In the genomic region with DNA sequence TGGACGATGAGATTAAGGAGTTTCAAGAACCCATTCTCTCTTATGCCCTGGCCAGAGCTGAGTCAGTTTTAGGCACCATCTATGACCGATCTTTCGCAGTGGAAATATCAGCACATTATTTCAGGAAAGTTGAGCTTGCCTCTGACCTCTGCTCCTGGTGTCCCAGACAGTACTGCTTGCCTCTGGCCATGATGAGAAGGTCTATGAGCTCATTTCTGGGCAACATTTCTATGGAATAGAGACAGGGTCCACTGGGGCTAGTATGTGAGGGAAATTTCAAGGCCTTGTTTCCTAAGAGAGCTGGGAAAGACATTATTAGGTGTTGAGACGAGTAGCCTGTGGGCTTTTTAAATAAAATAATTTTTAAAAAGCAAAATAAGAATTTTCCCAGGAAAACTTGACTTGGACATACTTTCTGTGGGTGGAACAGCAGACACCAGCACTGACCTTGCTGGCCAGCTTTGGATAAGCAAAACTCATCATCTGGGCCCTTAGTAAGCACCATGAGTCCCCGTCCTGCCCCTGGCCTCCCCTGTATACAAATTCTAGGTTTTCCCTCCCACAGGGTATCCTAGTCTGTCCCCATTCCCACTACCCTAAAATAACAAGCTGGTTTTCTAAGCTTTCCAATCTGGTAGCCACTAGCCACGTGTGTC, we compare ENCODE assay signal across 16 cellular contexts. TPM values are rescaled to one million over a fixed set of nuclear protein-coding genes. Genes with fewer than 3 reads are reported as not detected.
A peak's percentile ranks its signal among the peaks of the same experiment; 100 is the strongest.
DNase-seq lines count a peak whose midpoint lies in the region; ATAC-seq and TF ChIP-seq lines count a peak whose summit lies in the region.
"Had no signal": no experiment of that assay in that cellular context is flagged by ENCODE, and none has a peak within 500 bp of the region (broad histone marks: within the 10 kb centered on the region; RNA-seq: fewer than 3 reads in every experiment).

No MANE protein-coding gene starts in this region.

- H3K4me3 ChIP-seq in heart right ventricle: no peak overlapping the region
- H3K4me3 ChIP-seq in right cardiac atrium (ENCODE audit: low read length): no peak overlapping the region
- H3K4me3 ChIP-seq in subcutaneous abdominal adipose tissue (ENCODE audit: low read depth in 1 of 5, low read length in 5 of 5): no peak overlapping the region
- H3K4me3 ChIP-seq: BLaER1 treated with 17β-estradiol and CSF1 and Interleukin-3, amounts not matched to agents 10 nM and 100 nM; GM12878 had no signal

- H3K4me1 ChIP-seq in heart right ventricle: peaks cover 0 to 7% (median 0%) of the 10 kb centered on the region in 9 donors
- no peaks in the 10 kb centered on the region for H3K4me1 ChIP-seq in right cardiac atrium (ENCODE audit: control insufficient read depth, insufficient read depth, low read length)
- H3K4me1 ChIP-seq in subcutaneous abdominal adipose tissue (ENCODE audit: control insufficient read depth in 5 of 5, insufficient read depth in 5 of 5, low read length in 5 of 5): peaks cover 0 to 12% (median 7%) of the 10 kb centered on the region in 5 donors
- H3K4me1 ChIP-seq: BLaER1 treated with 17β-estradiol and CSF1 and Interleukin-3, amounts not matched to agents 10 nM and 100 nM had no signal

- peaks cover 10% of the 10 kb centered on the region for H3K9me3 Mint-ChIP-seq in chondrocyte (ENCODE audit: low read depth)
- H3K9me3 Mint-ChIP-seq: HFFc6 had no signal

- no peaks in the 10 kb centered on the region for H3K9me3 ChIP-seq in heart right ventricle
- no peaks in the 10 kb centered on the region for H3K9me3 ChIP-seq in right cardiac atrium (ENCODE audit: control insufficient read depth, low read length)
- no peaks in the 10 kb centered on the region for H3K9me3 ChIP-seq in subcutaneous abdominal adipose tissue (ENCODE audit: control insufficient read depth in 5 of 5, low read length in 5 of 5)
- H3K9me3 ChIP-seq: BLaER1 treated with 17β-estradiol and CSF1 and Interleukin-3, amounts not matched to agents 10 nM and 100 nM had no signal

- peak; percentile 78 to 95 (median 92) for ATAC-seq in heart right ventricle
- ATAC-seq in right cardiac atrium: peak; percentile 75 to 80
- ATAC-seq: GM12878 had no signal

- 62 to 64% methylated on average over 6 of the region's 6 CpGs for WGBS in heart right ventricle, 2 donors
- 62% methylated on average over 6 of the region's 6 CpGs for WGBS in right cardiac atrium

- peak overlapping the region in 1 of 5 donors; percentile 35 for H3K9ac ChIP-seq in subcutaneous abdominal adipose tissue (ENCODE audit: low read length in 5 of 5)
- H3K9ac ChIP-seq: BLaER1 treated with 17β-estradiol and CSF1 and Interleukin-3, amounts not matched to agents 10 nM and 100 nM had no signal

- peaks cover 58% of the 10 kb centered on the region for H3K4me1 Mint-ChIP-seq in chondrocyte (ENCODE audit: low read depth)
- H3K4me1 Mint-ChIP-seq: CD4-positive, CD25-positive, alpha-beta regulatory T cell had no signal

- DNase-seq in chondrocyte (ENCODE audit: low spot score) (no peak), heart right ventricle (peak in 1 of 2 donors; percentile 36), right cardiac atrium (no peak), RKO (ENCODE audit: low spot score) (no peak), globus pallidus (ENCODE audit: low spot score) (no peak), COR-L47 (lab: John Stamatoyannopoulos, UW) (no peak)
- DNase-seq: 8988T; CD4-positive, CD25-positive, alpha-beta regulatory T cell; DMS79; HCEC 1CT; HFFc6 had no signal

- intact Hi-C loops in heart right ventricle (cut with DNase I): no loop called here
- intact Hi-C loops in right cardiac atrium (cut with DNase I): no loop called here

- no peaks in the 10 kb centered on the region for H3K27me3 ChIP-seq in heart right ventricle
- H3K27me3 ChIP-seq in right cardiac atrium (ENCODE audit: control insufficient read depth, insufficient read depth): no peaks in the 10 kb centered on the region
- H3K27me3 ChIP-seq in subcutaneous abdominal adipose tissue (ENCODE audit: control insufficient read depth in 5 of 5, insufficient read depth in 4 of 5, low read length in 5 of 5): no peaks in the 10 kb centered on the region
- H3K27me3 ChIP-seq: BLaER1 treated with 17β-estradiol and CSF1 and Interleukin-3, amounts not matched to agents 10 nM and 100 nM had no signal

- H3K27ac ChIP-seq in heart right ventricle: peak overlapping the region in 7 of 10 donors; percentile 54 to 79 (median 61)
- H3K27ac ChIP-seq in right cardiac atrium (ENCODE audit: low read length): no peak overlapping the region
- H3K27ac ChIP-seq in subcutaneous abdominal adipose tissue (ENCODE audit: low read depth, low read length): peak overlapping the region; percentile 58
- H3K27ac ChIP-seq: BLaER1 treated with 17β-estradiol and CSF1 and Interleukin-3, amounts not matched to agents 10 nM and 100 nM; HL-60 had no signal

- H3K36me3 Mint-ChIP-seq in chondrocyte (ENCODE audit: low read depth): no peaks in the 10 kb centered on the region
- H3K36me3 Mint-ChIP-seq: CD4-positive, CD25-positive, alpha-beta regulatory T cell had no signal

- H3K27me3 Mint-ChIP-seq in chondrocyte (ENCODE audit: low read depth): no peaks in the 10 kb centered on the region
- H3K27me3 Mint-ChIP-seq: CD4-positive, CD25-positive, alpha-beta regulatory T cell had no signal

- TF ChIP-seq CTCF in chondrocyte (IDR thresholded peaks at IDR 0.05): no peak
- no peak for TF ChIP-seq CTCF in heart right ventricle (IDR thresholded peaks at IDR 0.05)

- H3K36me3 ChIP-seq in heart right ventricle: no peaks in the 10 kb centered on the region
- no peaks in the 10 kb centered on the region for H3K36me3 ChIP-seq in subcutaneous abdominal adipose tissue (ENCODE audit: control insufficient read depth in 5 of 5, insufficient read depth in 5 of 5, low read length in 5 of 5)
- H3K36me3 ChIP-seq: BLaER1 treated with 17β-estradiol and CSF1 and Interleukin-3, amounts not matched to agents 10 nM and 100 nM had no signal

- H3K27ac Mint-ChIP-seq in chondrocyte (ENCODE audit: unreplicated experiment): peak overlapping the region; percentile 69
- H3K27ac Mint-ChIP-seq: CD4-positive, CD25-positive, alpha-beta regulatory T cell; HFFc6 had no signal

- no peak overlapping the region for H3K4me3 Mint-ChIP-seq in chondrocyte (ENCODE audit: unreplicated experiment)
- H3K4me3 Mint-ChIP-seq: CD4-positive, CD25-positive, alpha-beta regulatory T cell; HFFc6 had no signal

RNA-seq across cellular contexts. Expression of gene DIO2, which starts 43.4 kb away (rescaled TPM):
- total RNA-seq in chondrocyte (0.79 to 87.0 TPM (median 1.4 TPM) in 3 replicates), heart right ventricle (10 to 100 TPM in 5 of 10 donors, 1 to 10 TPM in 5; 2.1 to 18.8 (median 10.7) TPM), right cardiac atrium (1 to 10 TPM in 3 of 4 donors, under 1 TPM in 1; 0.59 to 1.6 (median 1.1) TPM)
- polyA plus RNA-seq in heart right ventricle (1 to 10 TPM in 1 of 2 donors, under 1 TPM in 1; 0.20 to 2.6 TPM), right cardiac atrium (0.48 TPM)
- total RNA-seq: CD4-positive, CD25-positive, alpha-beta regulatory T cell; G401; GM12878 had no signal
- polyA plus RNA-seq: CD4-positive, CD25-positive, alpha-beta regulatory T cell; GM12878 had no signal
